In the genomic region with DNA sequence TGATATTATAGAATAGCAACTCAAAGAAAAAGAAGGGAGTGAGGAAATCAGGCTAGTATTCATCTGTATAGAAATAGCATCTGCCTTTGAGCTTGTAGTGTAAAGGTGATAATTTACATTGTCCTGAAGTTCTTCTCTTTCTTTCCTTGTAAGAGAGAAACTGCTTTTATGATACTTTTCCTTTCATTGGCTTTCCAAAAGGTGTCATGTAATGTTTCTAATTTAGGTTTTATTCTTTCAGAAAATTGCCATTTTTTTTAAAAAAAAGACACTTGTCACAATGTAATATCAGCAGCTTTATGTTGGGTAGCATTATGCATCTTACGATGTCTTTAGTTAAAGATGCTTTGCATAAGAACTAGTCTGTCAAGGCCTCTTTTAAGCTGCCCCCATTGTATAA, we compare ENCODE assay signal across 26 cellular contexts.
"Had no signal": no experiment of that assay in that cellular context is flagged by ENCODE, and none has a peak within 500 bp of the region (broad histone marks: within the 10 kb centered on the region; RNA-seq: fewer than 3 reads in every experiment).

No MANE protein-coding gene starts in this region.

- H3K9me3 ChIP-seq: colonic mucosa, esophagus muscularis mucosa, esophagus squamous epithelium, gastrocnemius medialis, gastroesophageal sphincter had no signal

- H3K27me3 ChIP-seq: colonic mucosa, dorsolateral prefrontal cortex, esophagus muscularis mucosa, esophagus squamous epithelium, foreskin keratinocyte, gastrocnemius medialis, gastroesophageal sphincter, heart left ventricle, heart right ventricle, hepatocyte had no signal

- H3K4me1 ChIP-seq: colonic mucosa, esophagus muscularis mucosa, esophagus squamous epithelium, foreskin keratinocyte, gastrocnemius medialis, gastroesophageal sphincter, heart left ventricle, heart right ventricle had no signal

- H3K27ac Mint-ChIP-seq: dendritic cell treated with granulocyte-macrophage colony-stimulating factor and Interleukin-4, amounts not matched to agents 40 ng/mL and 50 ng/mL, for 4 days; effector memory CD8-positive, alpha-beta T cell; endodermal cell had no signal

- H3K4me2 ChIP-seq: hepatocyte had no signal

- H3K4me3 Mint-ChIP-seq: dendritic cell treated with granulocyte-macrophage colony-stimulating factor and Interleukin-4, amounts not matched to agents 40 ng/mL and 50 ng/mL, for 4 days; effector memory CD8-positive, alpha-beta T cell; endodermal cell had no signal

- H2AFZ ChIP-seq: hepatocyte had no signal

- H3K36me3 ChIP-seq: colonic mucosa, esophagus muscularis mucosa, esophagus squamous epithelium, gastrocnemius medialis, gastroesophageal sphincter, heart left ventricle, heart right ventricle had no signal

- H3K4me3 ChIP-seq: colonic mucosa, coronary artery, dorsolateral prefrontal cortex, esophagus muscularis mucosa, esophagus squamous epithelium, gastrocnemius medialis, gastroesophageal sphincter, heart left ventricle, heart right ventricle, hepatocyte had no signal

- H3K79me2 ChIP-seq: hepatocyte had no signal

- H3K27me3 Mint-ChIP-seq: dendritic cell treated with granulocyte-macrophage colony-stimulating factor and Interleukin-4, amounts not matched to agents 40 ng/mL and 50 ng/mL, for 4 days; effector memory CD8-positive, alpha-beta T cell had no signal

- DNase-seq: colonic mucosa; cortex of kidney; dermis blood vessel endothelial cell; dorsolateral prefrontal cortex; effector CD4-positive, alpha-beta T cell; effector CD8-positive, alpha-beta T cell; effector memory CD4-positive, alpha-beta T cell; effector memory CD8-positive, alpha-beta T cell; endodermal cell; erythroblast; esophagus squamous epithelium; foreskin fibroblast; foreskin keratinocyte; foreskin melanocyte; gastrocnemius medialis; glutamatergic neuron; head of caudate nucleus; heart left ventricle; heart right ventricle had no signal

- H3K4me1 Mint-ChIP-seq: endodermal cell had no signal

- H3K27ac ChIP-seq: colonic mucosa, coronary artery, dorsolateral prefrontal cortex, epithelial cell of prostate, esophagus muscularis mucosa, esophagus squamous epithelium, foreskin keratinocyte, gastrocnemius medialis, gastroesophageal sphincter, heart left ventricle, heart right ventricle, hepatocyte had no signal

- ATAC-seq: effector memory CD8-positive, alpha-beta T cell; esophagus mucosa; foreskin keratinocyte; gastrocnemius medialis; gastroesophageal sphincter; heart left ventricle; heart right ventricle had no signal
